Comparison of ENCODE assay signal across 8 cellular contexts in genomic region chr16:8621572-8622314, GRCh38. TPM values are rescaled to one million over a fixed set of nuclear protein-coding genes. Genes with fewer than 3 reads are reported as not detected.
DNase-seq lines count a peak whose midpoint lies in the region; ATAC-seq, FAIRE-seq and TF ChIP-seq lines count a peak whose summit lies in the region.

A gene with protein sequence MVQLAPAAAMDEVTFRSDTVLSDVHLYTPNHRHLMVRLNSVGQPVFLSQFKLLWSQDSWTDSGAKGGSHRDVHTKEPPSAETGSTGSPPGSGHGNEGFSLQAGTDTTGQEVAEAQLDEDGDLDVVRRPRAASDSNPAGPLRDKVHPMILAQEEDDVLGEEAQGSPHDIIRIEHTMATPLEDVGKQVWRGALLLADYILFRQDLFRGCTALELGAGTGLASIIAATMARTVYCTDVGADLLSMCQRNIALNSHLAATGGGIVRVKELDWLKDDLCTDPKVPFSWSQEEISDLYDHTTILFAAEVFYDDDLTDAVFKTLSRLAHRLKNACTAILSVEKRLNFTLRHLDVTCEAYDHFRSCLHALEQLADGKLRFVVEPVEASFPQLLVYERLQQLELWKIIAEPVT (plus strand): TSS chr16:8621698. CDS start chr16:8625666, 3,968 bp downstream.

- H3K27ac ChIP-seq in adipose tissue (ENCODE audit: low read depth, low read length) (peak within 1 kb of the TSS; percentile 65), heart left ventricle (peak within 1 kb of the TSS; percentile 62 to 92 (median 84)), tibial nerve (peak within 1 kb of the TSS; percentile 73 to 90 (median 85))

- no peaks in the 10 kb centered on the region for H3K27me3 ChIP-seq in heart left ventricle
- no peaks in the 10 kb centered on the region for H3K27me3 ChIP-seq in tibial nerve

- H3K36me3 ChIP-seq in heart left ventricle: peaks cover 0 to 23% (median 15%) of the 10 kb centered on the region in 9 donors
- peaks cover 0 to 15% (median 0%) of the 10 kb centered on the region in 3 donors for H3K36me3 ChIP-seq in tibial nerve

- peaks cover 0 to 22% (median 16%) of the 10 kb centered on the region in 12 donors for H3K4me1 ChIP-seq in heart left ventricle
- H3K4me1 ChIP-seq in tibial nerve: peaks cover 0 to 23% (median 7%) of the 10 kb centered on the region in 4 donors

- ATAC-seq in HG02763 (IDR thresholded peaks at IDR 0.05; ENCODE audit: unreplicated experiment) (peak; percentile 94), heart left ventricle (peak; percentile 97 to 99 (median 98))

- peak in 2 of 12 donors; percentile 9 to 10 for TF ChIP-seq CTCF in heart left ventricle (IDR thresholded peaks at IDR 0.05)
- TF ChIP-seq CTCF in tibial nerve (IDR thresholded peaks at IDR 0.05): peak in 2 of 5 experiments; percentile 6 to 18

- peak; percentile 97 for FAIRE-seq in GM12891 (lab: Jason Lieb, UNC)

- peak in 1 of 2 donors; percentile 94 for TF ChIP-seq EP300 in tibial nerve (IDR thresholded peaks at IDR 0.05)

- 1% methylated on average over 51 of the region's 51 CpGs for WGBS in adipose tissue, 3 donors
- WGBS in heart left ventricle, 4 donors: 0 to 1% (median 0%) methylated on average over 33 to 51 of the region's 51 CpGs
- 1% methylated on average over 29 to 48 of the region's 51 CpGs for WGBS in tibial nerve, 2 donors

- TF ChIP-seq POLR2A in GM12891 (IDR thresholded peaks at IDR 0.05; ENCODE audit: low read depth, low read length) (peak; percentile 84), heart left ventricle (IDR thresholded peaks at IDR 0.05) (peak in 1 of 2 donors; percentile 85), tibial nerve (IDR thresholded peaks at IDR 0.05) (peak; percentile 62 to 80)

- intact Hi-C loops in heart left ventricle (cut with DNase I): loop anchor here in 3 of 10 donors (5.0 kb wide), 3 partner anchors 49 to 341 kb away; partner anchors contain the start of genes ABAT (in 1 of the 3) and USP7 (in 1 of the 3)

- H3K9me3 ChIP-seq in heart left ventricle: no peaks in the 10 kb centered on the region
- H3K9me3 ChIP-seq in tibial nerve: no peaks in the 10 kb centered on the region

- DNase-seq in GM12891 (ENCODE audit: insufficient read length, low spot score) (peak; percentile 98), NCI-H1436 (lab: John Stamatoyannopoulos, UW) (peak; percentile 87), T-helper 1 cell (peak; percentile 85 to 90 (median 90)), heart left ventricle (peak; percentile 90 to 96 (median 92)), pons (ENCODE audit: low spot score) (peak; percentile 85), tibial nerve (ENCODE audit: low spot score in 2 of 2) (peak; percentile 76 to 80)

- peak within 1 kb of the TSS; percentile 81 to 100 (median 96) for H3K4me3 ChIP-seq in heart left ventricle
- H3K4me3 ChIP-seq in tibial nerve: peak within 1 kb of the TSS; percentile 83 to 98 (median 88)

TF ChIP-seq in GM12891, 5 proteins besides CTCF, POLR2A, EP300 and RAD21:
- no peak for TF ChIP-seq POU2F2 (IDR thresholded peaks at IDR 0.05; ENCODE audit: low read depth, low read length)
- TF ChIP-seq TAF1 (IDR thresholded peaks at IDR 0.05; ENCODE audit: low read depth, low read length): peak; percentile 63; the same call in 1 of the 2 replicates
- peak; percentile 86 for TF ChIP-seq POLR2AphosphoS5 (IDR thresholded peaks at IDR 0.05; ENCODE audit: low read depth, low read length)
- no peak for TF ChIP-seq SPI1 (IDR thresholded peaks at IDR 0.05; ENCODE audit: low read depth, low read length)
- no peak for TF ChIP-seq PAX5 (IDR thresholded peaks at IDR 0.05; ENCODE audit: insufficient read depth, low read length, severe bottlenecking)

RNA-seq across cellular contexts. Expression of the gene that starts here (rescaled TPM):
- 14.1 TPM for polyA plus RNA-seq in GM12891 (2012; ENCODE audit: low read depth, missing spikeins)
- polyA plus RNA-seq in adipose tissue (10 to 100 TPM; 12.6 to 21.9 (median 21.6) TPM), heart left ventricle (10 to 100 TPM; 34.0 to 44.9 TPM)
- total RNA-seq in heart left ventricle (10 to 100 TPM; 15.3 to 80.3 (median 33.0) TPM), tibial nerve (10 to 100 TPM; 34.3 to 69.5 (median 46.6) TPM)

Comparison
In these comparisons a context has a peak if more than half of its experiments do, and no peak if none do; other contexts are left out.
1. Peak in every context shown above with its lines: DNase-seq, ATAC-seq, H3K4me3 ChIP-seq and H3K27ac ChIP-seq.